1 cellular context compared by ENCODE assay signal in the genomic region with DNA sequence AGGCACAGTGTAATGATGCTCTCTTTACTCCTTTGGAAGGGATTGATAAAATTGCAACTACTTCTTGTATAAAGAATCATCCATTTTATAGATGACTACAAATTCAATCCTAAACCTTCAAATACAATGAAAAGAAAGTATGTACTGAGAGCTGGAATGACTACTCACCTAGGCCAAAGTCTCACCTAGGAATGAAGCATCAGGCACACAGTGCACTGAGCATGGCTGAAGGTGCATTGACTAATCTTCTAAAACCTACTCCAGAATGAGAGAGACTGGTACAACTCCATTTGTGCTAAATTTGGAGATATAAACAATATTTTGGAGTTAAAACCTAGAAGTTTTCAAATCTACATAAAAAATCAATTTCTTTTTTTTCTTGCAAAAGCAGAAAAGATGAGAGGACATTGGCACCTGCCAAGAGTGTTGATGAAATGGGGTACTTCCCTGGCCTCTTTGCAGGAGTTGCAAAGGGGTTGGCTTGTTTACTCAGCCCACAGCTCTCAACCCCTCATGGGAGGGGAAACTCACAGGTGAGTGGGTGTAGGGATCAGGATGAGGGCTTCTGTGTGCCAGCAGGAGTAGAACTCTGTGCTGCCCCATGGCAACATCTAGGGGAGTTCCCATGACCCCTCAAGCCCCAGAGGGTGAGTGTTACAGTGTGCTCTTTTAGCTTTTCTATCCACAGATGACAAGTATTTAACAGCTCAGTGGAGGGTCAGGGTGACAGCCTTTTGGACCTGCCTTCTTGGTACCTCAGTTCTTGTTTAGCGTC.
TF ChIP-seq lines count a peak whose summit lies in the region.

No MANE protein-coding gene starts in this region.

TF ChIP-seq in WTC11, 78 proteins besides CTCF, POLR2A, EP300 and RAD21 (continued from another document):
- TF ChIP-seq ZNF396 (CRISPR knock-in tag; IDR thresholded peaks at IDR 0.05; ENCODE audit: borderline replicate concordance) (no peak), ETV6 (CRISPR knock-in tag; IDR thresholded peaks at IDR 0.05) (no peak), TP53 (CRISPR knock-in tag; IDR thresholded peaks at IDR 0.05) (no peak), KAT7 (CRISPR knock-in tag; IDR thresholded peaks at IDR 0.05; ENCODE audit: borderline replicate concordance) (no peak)
- TF ChIP-seq, protein P1, sequence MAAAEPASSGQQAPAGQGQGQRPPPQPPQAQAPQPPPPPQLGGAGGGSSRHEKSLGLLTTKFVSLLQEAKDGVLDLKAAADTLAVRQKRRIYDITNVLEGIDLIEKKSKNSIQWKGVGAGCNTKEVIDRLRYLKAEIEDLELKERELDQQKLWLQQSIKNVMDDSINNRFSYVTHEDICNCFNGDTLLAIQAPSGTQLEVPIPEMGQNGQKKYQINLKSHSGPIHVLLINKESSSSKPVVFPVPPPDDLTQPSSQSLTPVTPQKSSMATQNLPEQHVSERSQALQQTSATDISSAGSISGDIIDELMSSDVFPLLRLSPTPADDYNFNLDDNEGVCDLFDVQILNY (CRISPR knock-in tag; IDR thresholded peaks at IDR 0.05), result no peak
- TF ChIP-seq, protein P2, sequence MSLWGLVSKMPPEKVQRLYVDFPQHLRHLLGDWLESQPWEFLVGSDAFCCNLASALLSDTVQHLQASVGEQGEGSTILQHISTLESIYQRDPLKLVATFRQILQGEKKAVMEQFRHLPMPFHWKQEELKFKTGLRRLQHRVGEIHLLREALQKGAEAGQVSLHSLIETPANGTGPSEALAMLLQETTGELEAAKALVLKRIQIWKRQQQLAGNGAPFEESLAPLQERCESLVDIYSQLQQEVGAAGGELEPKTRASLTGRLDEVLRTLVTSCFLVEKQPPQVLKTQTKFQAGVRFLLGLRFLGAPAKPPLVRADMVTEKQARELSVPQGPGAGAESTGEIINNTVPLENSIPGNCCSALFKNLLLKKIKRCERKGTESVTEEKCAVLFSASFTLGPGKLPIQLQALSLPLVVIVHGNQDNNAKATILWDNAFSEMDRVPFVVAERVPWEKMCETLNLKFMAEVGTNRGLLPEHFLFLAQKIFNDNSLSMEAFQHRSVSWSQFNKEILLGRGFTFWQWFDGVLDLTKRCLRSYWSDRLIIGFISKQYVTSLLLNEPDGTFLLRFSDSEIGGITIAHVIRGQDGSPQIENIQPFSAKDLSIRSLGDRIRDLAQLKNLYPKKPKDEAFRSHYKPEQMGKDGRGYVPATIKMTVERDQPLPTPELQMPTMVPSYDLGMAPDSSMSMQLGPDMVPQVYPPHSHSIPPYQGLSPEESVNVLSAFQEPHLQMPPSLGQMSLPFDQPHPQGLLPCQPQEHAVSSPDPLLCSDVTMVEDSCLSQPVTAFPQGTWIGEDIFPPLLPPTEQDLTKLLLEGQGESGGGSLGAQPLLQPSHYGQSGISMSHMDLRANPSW (CRISPR knock-in tag; conservative IDR thresholded peaks at IDR 0.05; ENCODE audit: low read depth), result no peak
- TF ChIP-seq, protein P3, sequence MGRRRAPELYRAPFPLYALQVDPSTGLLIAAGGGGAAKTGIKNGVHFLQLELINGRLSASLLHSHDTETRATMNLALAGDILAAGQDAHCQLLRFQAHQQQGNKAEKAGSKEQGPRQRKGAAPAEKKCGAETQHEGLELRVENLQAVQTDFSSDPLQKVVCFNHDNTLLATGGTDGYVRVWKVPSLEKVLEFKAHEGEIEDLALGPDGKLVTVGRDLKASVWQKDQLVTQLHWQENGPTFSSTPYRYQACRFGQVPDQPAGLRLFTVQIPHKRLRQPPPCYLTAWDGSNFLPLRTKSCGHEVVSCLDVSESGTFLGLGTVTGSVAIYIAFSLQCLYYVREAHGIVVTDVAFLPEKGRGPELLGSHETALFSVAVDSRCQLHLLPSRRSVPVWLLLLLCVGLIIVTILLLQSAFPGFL (CRISPR knock-in tag; IDR thresholded peaks at IDR 0.05; ENCODE audit: borderline replicate concordance), result no peak
TF ChIP-seq in WTC11: peak in this region for 0.
